In genomic region chr21:45019076-45019886, GRCh38 we compare ENCODE assay signal across 2 cellular contexts.
TF ChIP-seq lines count a peak whose summit lies in the region.

No MANE protein-coding gene starts in this region.

TF ChIP-seq in SK-N-SH, 30 proteins besides CTCF, POLR2A, EP300 and RAD21 (continued from another document):
- TF ChIP-seq NRF1 (IDR thresholded peaks at IDR 0.05; ENCODE audit: low read depth, low read length) (no peak), SIN3A (IDR thresholded peaks at IDR 0.05; ENCODE audit: borderline replicate concordance, low read depth, low read length) (no peak), POLR2AphosphoS5 (IDR thresholded peaks at IDR 0.05; ENCODE audit: low read depth, low read length) (no peak), GATA2 (CRISPR knock-in tag; IDR thresholded peaks at IDR 0.05) (no peak), FOXM1 (IDR thresholded peaks at IDR 0.05; ENCODE audit: low read depth) (no peak)

TF ChIP-seq in SK-N-SH treated with all-trans-retinoic acid at 6 μM for 48 hours, 23 proteins besides CTCF, POLR2A, EP300 and RAD21 (continued from another document):
- TF ChIP-seq TCF4 (CRISPR knock-in tag; IDR thresholded peaks at IDR 0.05; ENCODE audit: borderline replicate concordance) = no peak
